In genomic region chr11:737899-738298, GRCh38 we compare ENCODE assay signal across 6 cellular contexts. TPM values are rescaled to one million over a fixed set of nuclear protein-coding genes. Genes with fewer than 3 reads are reported as not detected.
A peak's percentile ranks its signal among the peaks of the same experiment; 100 is the strongest.
DNase-seq lines count a peak whose midpoint lies in the region; ATAC-seq and TF ChIP-seq lines count a peak whose summit lies in the region.
"Not testable (repeated sequence)": the region's sequence is repeated elsewhere in the genome, so short reads cannot be mapped to it uniquely, and the experiment has no call there.

No MANE protein-coding gene starts in this region.

- ATAC-seq in GM23338; activated naive CD8-positive, alpha-beta T cell treated with anti-CD3 and anti-CD28 coated beads, Interleukin-2, amount 50 U/mL, for 24 hours: not testable (repeated sequence)

- not testable (repeated sequence) for TF ChIP-seq POLR2A in esophagus squamous epithelium (IDR thresholded peaks at IDR 0.05)

- H3K4me2 ChIP-seq in GM23338, neural progenitor cell: not testable (repeated sequence)

- not testable (repeated sequence) for DNase-seq in GM23338 (ENCODE audit: low spot score); activated CD4-positive, alpha-beta T cell treated with anti-CD3 and anti-CD28 coated beads, Interleukin-2, amount 10 ng/mL, durations not matched to agents 24 days and 14 days; activated naive CD8-positive, alpha-beta T cell treated with anti-CD3 and anti-CD28 coated beads, Interleukin-2, amount 50 U/mL, for 24 hours; esophagus squamous epithelium (lab: John Stamatoyannopoulos, UW); neural progenitor cell (ENCODE audit: low spot score)
- peak; percentile 61 for DNase-seq in ureter (ENCODE audit: low spot score)

- WGBS in esophagus squamous epithelium, 2 donors: 11 to 34% methylated on average over 9 to 10 of the region's 10 CpGs

- not testable (repeated sequence) for H3K27ac ChIP-seq in GM23338 (ENCODE audit: low read depth); neural progenitor cell
- peak overlapping the region in 3 of 4 donors; percentile 70 to 78 (median 74) for H3K27ac ChIP-seq in esophagus squamous epithelium

- H3K4me3 ChIP-seq in GM23338, neural progenitor cell: not testable (repeated sequence)
- peak overlapping the region in 1 of 4 donors; percentile 7 for H3K4me3 ChIP-seq in esophagus squamous epithelium

- not testable (repeated sequence) for H3K9me3 ChIP-seq in esophagus squamous epithelium; neural progenitor cell (ENCODE audit: low read depth)

- peaks cover 15% of the 10 kb centered on the region for H3K27me3 Mint-ChIP-seq in GM23338 (ENCODE audit: insufficient read depth, low read depth, poor library complexity)
- peaks cover 15% of the 10 kb centered on the region for H3K27me3 Mint-ChIP-seq in activated CD4-positive, alpha-beta T cell treated with anti-CD3 and anti-CD28 coated beads, Interleukin-2, amount 10 ng/mL, durations not matched to agents 24 days and 14 days
- not testable (repeated sequence) for H3K27me3 Mint-ChIP-seq in activated naive CD8-positive, alpha-beta T cell treated with anti-CD3 and anti-CD28 coated beads, Interleukin-2, amount 50 U/mL, for 24 hours
- H3K27me3 Mint-ChIP-seq in neural progenitor cell (ENCODE audit: insufficient read depth, low read depth): peaks cover 18% of the 10 kb centered on the region

- H3K36me3 Mint-ChIP-seq in GM23338 (ENCODE audit: low read depth): peaks cover 17% of the 10 kb centered on the region; the same call in 2 of the 3 replicates
- not testable (repeated sequence) for H3K36me3 Mint-ChIP-seq in activated CD4-positive, alpha-beta T cell treated with anti-CD3 and anti-CD28 coated beads, Interleukin-2, amount 10 ng/mL, durations not matched to agents 24 days and 14 days (ENCODE audit: low read depth); activated naive CD8-positive, alpha-beta T cell treated with anti-CD3 and anti-CD28 coated beads, Interleukin-2, amount 50 U/mL, for 24 hours (ENCODE audit: low read depth); neural progenitor cell

- H3K4me3 Mint-ChIP-seq in GM23338: not testable (repeated sequence)
- peak overlapping the region; percentile 68 for H3K4me3 Mint-ChIP-seq in activated CD4-positive, alpha-beta T cell treated with anti-CD3 and anti-CD28 coated beads, Interleukin-2, amount 10 ng/mL, durations not matched to agents 24 days and 14 days
- H3K4me3 Mint-ChIP-seq in activated naive CD8-positive, alpha-beta T cell treated with anti-CD3 and anti-CD28 coated beads, Interleukin-2, amount 50 U/mL, for 24 hours: peak overlapping the region; percentile 29
- H3K4me3 Mint-ChIP-seq in neural progenitor cell: peak overlapping the region; percentile 72

- H3K36me3 ChIP-seq in GM23338 (ENCODE audit: insufficient read depth); esophagus squamous epithelium; neural progenitor cell: not testable (repeated sequence)

- H2AFZ ChIP-seq in GM23338: peak overlapping the region; percentile 16; the same call in 1 of the 2 replicates
- H2AFZ ChIP-seq in neural progenitor cell (replicated peaks): not testable (repeated sequence)

- H3K27me3 ChIP-seq in GM23338 (ENCODE audit: insufficient read depth); esophagus squamous epithelium; neural progenitor cell: not testable (repeated sequence)

- not testable (repeated sequence) for H3K79me2 ChIP-seq in GM23338 (replicated peaks; ENCODE audit: insufficient read depth); neural progenitor cell (ENCODE audit: low read depth)

- intact Hi-C loops in activated CD4-positive, alpha-beta T cell treated with anti-CD3 and anti-CD28 coated beads, Interleukin-2, amount 10 ng/mL, durations not matched to agents 24 days and 14 days (cut with micrococcal nuclease); esophagus squamous epithelium (cut with DNase I): not testable (repeated sequence)

- not testable (repeated sequence) for H3K27ac Mint-ChIP-seq in GM23338; activated CD4-positive, alpha-beta T cell treated with anti-CD3 and anti-CD28 coated beads, Interleukin-2, amount 10 ng/mL, durations not matched to agents 24 days and 14 days; activated naive CD8-positive, alpha-beta T cell treated with anti-CD3 and anti-CD28 coated beads, Interleukin-2, amount 50 U/mL, for 24 hours
- H3K27ac Mint-ChIP-seq in neural progenitor cell: peak overlapping the region; percentile 46

- H3K4me1 Mint-ChIP-seq in GM23338: not testable (repeated sequence)
- peaks cover 14% of the 10 kb centered on the region for H3K4me1 Mint-ChIP-seq in activated CD4-positive, alpha-beta T cell treated with anti-CD3 and anti-CD28 coated beads, Interleukin-2, amount 10 ng/mL, durations not matched to agents 24 days and 14 days
- peaks cover 15% of the 10 kb centered on the region for H3K4me1 Mint-ChIP-seq in activated naive CD8-positive, alpha-beta T cell treated with anti-CD3 and anti-CD28 coated beads, Interleukin-2, amount 50 U/mL, for 24 hours
- H3K4me1 Mint-ChIP-seq in neural progenitor cell: peaks cover 21% of the 10 kb centered on the region

- TF ChIP-seq CTCF in GM23338 (conservative IDR thresholded peaks at IDR 0.05; ENCODE audit: low read depth in 2 of 2); esophagus squamous epithelium (IDR thresholded peaks at IDR 0.05); neural progenitor cell (IDR thresholded peaks at IDR 0.05): not testable (repeated sequence)

- not testable (repeated sequence) for H3K9me2 ChIP-seq in GM23338 (ENCODE audit: insufficient read depth)

- H3K4me1 ChIP-seq in GM23338 (ENCODE audit: insufficient read depth); neural progenitor cell: not testable (repeated sequence)
- peaks cover 0 to 35% (median 9%) of the 10 kb centered on the region in 3 donors for H3K4me1 ChIP-seq in esophagus squamous epithelium

- H4K20me1 ChIP-seq in GM23338 (replicated peaks; ENCODE audit: insufficient read depth); neural progenitor cell (ENCODE audit: low read depth): not testable (repeated sequence)

- not testable (repeated sequence) for H3K9ac ChIP-seq in neural progenitor cell

- not testable (repeated sequence) for H3F3A ChIP-seq in GM23338 (replicated peaks; ENCODE audit: low read depth); neural progenitor cell (ENCODE audit: low read depth)

- peaks cover 16% of the 10 kb centered on the region; the same call in 2 of the 3 replicates for H3K9me3 Mint-ChIP-seq in GM23338
- H3K9me3 Mint-ChIP-seq in activated CD4-positive, alpha-beta T cell treated with anti-CD3 and anti-CD28 coated beads, Interleukin-2, amount 10 ng/mL, durations not matched to agents 24 days and 14 days; activated naive CD8-positive, alpha-beta T cell treated with anti-CD3 and anti-CD28 coated beads, Interleukin-2, amount 50 U/mL, for 24 hours: not testable (repeated sequence)
- H3K9me3 Mint-ChIP-seq in neural progenitor cell: peaks cover 13% of the 10 kb centered on the region

RNA-seq across cellular contexts. Expression of gene TALDO1, which starts 9.4 kb away (rescaled TPM):
- 339 and 353 TPM in 2 replicates for total RNA-seq in GM23338 (2014; rRNA removed; shearing (Covaris generic))
- 402 and 411 TPM in 2 replicates for polyA plus RNA-seq in GM23338 (2016; fragmentation: Nextera tagmentation; extraction: Ambion mirVana)
- 265 and 279 TPM in 2 replicates for total RNA-seq in activated CD4-positive, alpha-beta T cell treated with anti-CD3 and anti-CD28 coated beads, Interleukin-2, amount 10 ng/mL, durations not matched to agents 24 days and 14 days
- total RNA-seq in esophagus squamous epithelium (100 to 1,000 TPM; 311 to 629 (median 504) TPM), neural progenitor cell (ENCODE audit: low replicate concordance) (101 and 114 TPM in 2 replicates), ureter (172 TPM)

RNA-seq across cellular contexts. Expression of gene EPS8L2, which starts 31.9 kb away (rescaled TPM):
- 34.1 and 38.7 TPM in 2 replicates for total RNA-seq in GM23338 (2014; rRNA removed; shearing (Covaris generic))
- polyA plus RNA-seq in GM23338 (2016; fragmentation: Nextera tagmentation; extraction: Ambion mirVana): 56.5 and 59.4 TPM in 2 replicates
- 15.3 and 19.8 TPM in 2 replicates for total RNA-seq in activated CD4-positive, alpha-beta T cell treated with anti-CD3 and anti-CD28 coated beads, Interleukin-2, amount 10 ng/mL, durations not matched to agents 24 days and 14 days
- total RNA-seq in esophagus squamous epithelium (100 to 1,000 TPM; 163 to 367 (median 238) TPM), neural progenitor cell (ENCODE audit: low replicate concordance) (3.3 and 11.0 TPM in 2 replicates), ureter (156 TPM)

RNA-seq across cellular contexts. Expression of gene GATD1, which starts 39.4 kb away (rescaled TPM):
- total RNA-seq in GM23338 (2014; rRNA removed; shearing (Covaris generic)): 28.0 and 51.0 TPM in 2 replicates
- polyA plus RNA-seq in GM23338 (2016; fragmentation: Nextera tagmentation; extraction: Ambion mirVana): 39.3 and 44.9 TPM in 2 replicates
- 81.7 and 82.2 TPM in 2 replicates for total RNA-seq in activated CD4-positive, alpha-beta T cell treated with anti-CD3 and anti-CD28 coated beads, Interleukin-2, amount 10 ng/mL, durations not matched to agents 24 days and 14 days
- total RNA-seq in esophagus squamous epithelium (10 to 100 TPM; 20.2 to 38.7 (median 21.6) TPM), neural progenitor cell (ENCODE audit: low replicate concordance) (24.1 and 52.9 TPM in 2 replicates), ureter (82.5 TPM)

RNA-seq across cellular contexts. Expression of gene TMEM80, which starts 42.3 kb away (rescaled TPM):
- 12.8 and 13.1 TPM in 2 replicates for total RNA-seq in GM23338 (2014; rRNA removed; shearing (Covaris generic))
- 25.1 and 25.4 TPM in 2 replicates for polyA plus RNA-seq in GM23338 (2016; fragmentation: Nextera tagmentation; extraction: Ambion mirVana)
- 12.3 and 12.5 TPM in 2 replicates for total RNA-seq in activated CD4-positive, alpha-beta T cell treated with anti-CD3 and anti-CD28 coated beads, Interleukin-2, amount 10 ng/mL, durations not matched to agents 24 days and 14 days
- 10 to 100 TPM; 16.1 to 55.3 (median 18.1) TPM for total RNA-seq in esophagus squamous epithelium
- 38.7 and 42.7 TPM in 2 replicates for total RNA-seq in neural progenitor cell (ENCODE audit: low replicate concordance)
- total RNA-seq in ureter: 32.5 TPM

RNA-seq across cellular contexts. Expression of gene DEAF1, which starts 42.9 kb away (rescaled TPM):
- 33.5 and 42.6 TPM in 2 replicates for total RNA-seq in GM23338 (2014; rRNA removed; shearing (Covaris generic))
- 47.8 and 49.3 TPM in 2 replicates for polyA plus RNA-seq in GM23338 (2016; fragmentation: Nextera tagmentation; extraction: Ambion mirVana)
- total RNA-seq in activated CD4-positive, alpha-beta T cell treated with anti-CD3 and anti-CD28 coated beads, Interleukin-2, amount 10 ng/mL, durations not matched to agents 24 days and 14 days: 66.3 and 73.9 TPM in 2 replicates
- total RNA-seq in esophagus squamous epithelium: 10 to 100 TPM; 18.3 to 45.0 (median 25.4) TPM
- total RNA-seq in neural progenitor cell (ENCODE audit: low replicate concordance): 38.4 and 66.4 TPM in 2 replicates
- 36.9 TPM for total RNA-seq in ureter
